ENCODE assay signal across 8 cellular contexts in the genomic region with DNA sequence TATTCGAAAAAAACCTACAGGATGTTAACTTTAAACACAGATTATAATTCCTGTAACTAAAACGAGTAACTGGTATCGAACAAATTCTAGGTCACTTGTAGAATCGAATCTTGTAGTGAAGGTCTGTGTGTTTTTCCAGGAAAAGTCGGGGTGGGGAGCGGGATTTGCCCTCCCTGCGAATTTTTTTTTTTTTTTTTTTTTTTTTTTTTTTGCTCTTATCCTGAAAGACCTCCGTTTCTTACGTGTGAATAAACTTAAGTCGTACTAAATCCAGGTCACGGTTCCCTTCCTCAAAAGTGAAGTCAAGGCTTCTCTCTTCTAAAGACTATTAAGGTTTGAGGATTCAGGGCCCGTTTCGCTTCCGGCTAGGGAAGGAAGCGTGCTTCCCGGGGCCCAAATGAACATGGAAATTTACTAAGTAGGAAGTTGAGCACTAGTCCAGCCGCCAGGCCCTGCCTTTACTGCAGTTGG. TPM values are rescaled to one million over a fixed set of nuclear protein-coding genes. Genes with fewer than 3 reads are reported as not detected.
DNase-seq lines count a peak whose midpoint lies in the region; ATAC-seq, FAIRE-seq and TF ChIP-seq lines count a peak whose summit lies in the region.

No MANE protein-coding gene starts in this region.

- H3K9ac ChIP-seq in stomach smooth muscle (ENCODE audit: low read length in 2 of 2) = peak overlapping the region; percentile 74 to 80

- H3K36me3 Mint-ChIP-seq in CD14-positive monocyte = peaks cover 7 to 11% of the 10 kb centered on the region in 2 donors
- H3K36me3 Mint-ChIP-seq in IgD-negative memory B cell = no peaks in the 10 kb centered on the region
- peaks cover 7 to 8% of the 10 kb centered on the region in 2 donors for H3K36me3 Mint-ChIP-seq in activated naive CD4-positive, alpha-beta T cell treated with anti-CD3 and anti-CD28 coated beads, Interleukin-2, amount 50 U/mL, for 72 hours
- no peaks in the 10 kb centered on the region for H3K36me3 Mint-ChIP-seq in immature natural killer cell

- no peak for DNase-seq in CD14-positive monocyte (ENCODE audit: low spot score)
- no peak for DNase-seq in activated naive CD4-positive, alpha-beta T cell treated with anti-CD3 and anti-CD28 coated beads, Interleukin-2, amount 50 U/mL, for 72 hours (ENCODE audit: low spot score in 2 of 2)
- DNase-seq in immature natural killer cell = no peak
- DNase-seq in urothelium cell line (ENCODE audit: low spot score) = no peak
- no peak for DNase-seq in activated CD8-positive, alpha-beta memory T cell treated with anti-CD3 and anti-CD28 coated beads, Interleukin-2, amount 50 U/mL, for 48 hours

- H3K4me3 ChIP-seq in stomach smooth muscle (ENCODE audit: low read length in 2 of 2) = peak overlapping the region; percentile 69 to 89

- H3K27ac Mint-ChIP-seq in CD14-positive monocyte (peak overlapping the region; percentile 94 to 98 (median 94)), IgD-negative memory B cell (peak overlapping the region; percentile 93 to 99 (median 97)), immature natural killer cell (peak overlapping the region; percentile 76 to 93 (median 90))
- peak overlapping the region; percentile 93 to 95 for H3K27ac Mint-ChIP-seq in activated naive CD4-positive, alpha-beta T cell treated with anti-CD3 and anti-CD28 coated beads, Interleukin-2, amount 50 U/mL, for 72 hours

- FAIRE-seq in urothelium cell line (lab: Jason Lieb, UNC) = no peak

- H3K9me3 ChIP-seq in stomach smooth muscle (ENCODE audit: control insufficient read depth in 2 of 2, low read length in 2 of 2) = no peaks in the 10 kb centered on the region

- no peaks in the 10 kb centered on the region for H3K27me3 ChIP-seq in stomach smooth muscle (ENCODE audit: control insufficient read depth in 1 of 2, insufficient read depth in 2 of 2, low read length in 2 of 2)

- H3K4me1 Mint-ChIP-seq in CD14-positive monocyte = peaks cover 40% of the 10 kb centered on the region
- peaks cover 39 to 42% (median 41%) of the 10 kb centered on the region in 3 donors for H3K4me1 Mint-ChIP-seq in IgD-negative memory B cell
- H3K4me1 Mint-ChIP-seq in immature natural killer cell = peaks cover 30 to 51% of the 10 kb centered on the region in 2 donors

- peak overlapping the region; percentile 90 for H3K27ac ChIP-seq in stomach smooth muscle (ENCODE audit: low read length)

- H3K27me3 Mint-ChIP-seq in CD14-positive monocyte (ENCODE audit: low read depth in 3 of 3) (peaks cover 0 to 2% (median 0%) of the 10 kb centered on the region in 3 donors), IgD-negative memory B cell (no peaks in the 10 kb centered on the region), immature natural killer cell (ENCODE audit: low read depth in 3 of 3) (peaks cover 2 to 10% (median 3%) of the 10 kb centered on the region in 3 donors)

- TF ChIP-seq CTCF in CD14-positive monocyte (IDR thresholded peaks at IDR 0.05) = no peak

- H3K4me3 Mint-ChIP-seq in CD14-positive monocyte = peak overlapping the region; percentile 89 to 95
- H3K4me3 Mint-ChIP-seq in IgD-negative memory B cell = peak overlapping the region; percentile 92 to 99 (median 96)
- peak overlapping the region; percentile 93 to 98 (median 95) for H3K4me3 Mint-ChIP-seq in immature natural killer cell

- intact Hi-C loops in CD14-positive monocyte (cut with micrococcal nuclease) = loop anchor here (10.0 kb wide), 2 partner anchors 97 to 1477 kb away; a partner anchor contains a TSS

- ATAC-seq in activated naive CD4-positive, alpha-beta T cell treated with anti-CD3 and anti-CD28 coated beads, Interleukin-2, amount 50 U/mL, for 72 hours = no peak
- no peak for ATAC-seq in HG03280 (IDR thresholded peaks at IDR 0.05; ENCODE audit: unreplicated experiment)

- H3K9me3 Mint-ChIP-seq in CD14-positive monocyte = peaks cover 0 to 1% (median 0%) of the 10 kb centered on the region in 7 donors
- no peaks in the 10 kb centered on the region for H3K9me3 Mint-ChIP-seq in IgD-negative memory B cell
- no peaks in the 10 kb centered on the region for H3K9me3 Mint-ChIP-seq in activated naive CD4-positive, alpha-beta T cell treated with anti-CD3 and anti-CD28 coated beads, Interleukin-2, amount 50 U/mL, for 72 hours
- no peaks in the 10 kb centered on the region for H3K9me3 Mint-ChIP-seq in immature natural killer cell

- H3K36me3 ChIP-seq in stomach smooth muscle (ENCODE audit: control insufficient read depth in 2 of 2, insufficient read depth in 2 of 2, low read length in 2 of 2) = no peaks in the 10 kb centered on the region

- H3K4me1 ChIP-seq in stomach smooth muscle (ENCODE audit: control insufficient read depth, insufficient read depth, low read length) = peaks cover 15% of the 10 kb centered on the region

RNA-seq across cellular contexts. Expression of a gene that starts 0.8 kb away (rescaled TPM):
- polyA plus RNA-seq in CD14-positive monocyte (10 to 100 TPM; 21.0 to 35.3 TPM), IgD-negative memory B cell (63.0 TPM), immature natural killer cell (10 to 100 TPM; 20.5 to 49.2 (median 25.8) TPM)
- total RNA-seq in activated naive CD4-positive, alpha-beta T cell treated with anti-CD3 and anti-CD28 coated beads, Interleukin-2, amount 50 U/mL, for 72 hours = 10 to 100 TPM; 54.8 to 55.9 TPM
